In the genomic region with DNA sequence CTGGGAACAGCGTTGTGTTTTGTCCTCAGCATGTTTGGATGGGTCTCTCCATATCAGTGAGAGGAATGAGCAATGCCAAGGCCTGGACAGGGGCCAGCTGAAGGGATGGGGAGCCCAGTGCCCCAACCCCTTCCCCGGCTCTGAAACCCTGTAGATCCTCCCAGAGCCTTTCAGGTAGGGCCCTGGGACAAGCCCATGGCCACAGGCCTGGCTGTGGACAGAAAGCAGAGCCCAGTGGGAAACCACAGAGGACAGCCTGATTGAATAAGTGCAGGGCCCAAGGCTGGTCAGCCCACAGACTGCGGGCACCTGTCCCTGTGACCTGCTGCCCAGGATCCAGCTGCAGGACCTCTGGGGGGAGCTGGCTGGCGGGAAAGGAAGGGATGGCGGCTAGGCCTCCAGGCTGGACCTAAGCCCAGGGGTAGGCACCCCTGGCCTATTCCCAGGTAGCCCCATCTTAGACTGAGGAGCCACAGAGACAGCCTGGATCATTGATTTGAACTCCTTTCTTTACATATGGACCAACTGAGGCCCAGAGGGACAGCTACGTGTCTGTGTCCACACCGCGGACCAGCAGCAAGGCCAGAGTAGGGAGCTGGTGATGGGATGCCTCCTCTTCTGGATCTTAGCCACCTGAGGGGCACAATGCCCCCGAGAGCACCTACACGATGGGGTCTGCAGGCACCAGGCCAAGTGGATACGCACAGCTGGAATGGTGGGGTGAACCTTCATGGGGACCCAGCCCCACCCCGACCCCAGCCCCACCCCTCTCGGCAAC, we compare ENCODE assay signal across 8 cellular contexts. TPM values are rescaled to one million over a fixed set of nuclear protein-coding genes. Genes with fewer than 3 reads are reported as not detected.
DNase-seq lines count a peak whose midpoint lies in the region; ATAC-seq, FAIRE-seq and TF ChIP-seq lines count a peak whose summit lies in the region.

No MANE protein-coding gene starts in this region.

- peak overlapping the region; percentile 99 for H3K4me2 ChIP-seq in skeletal muscle satellite cell (ENCODE audit: low read length)

- H3K36me3 Mint-ChIP-seq in WTC11, result no peaks in the 10 kb centered on the region

- no peak for TF ChIP-seq CTCF in WTC11 (IDR thresholded peaks at IDR 0.05)

- peak overlapping the region; percentile 70 for H3K4me3 Mint-ChIP-seq in WTC11

- no peaks in the 10 kb centered on the region for H3K9me3 Mint-ChIP-seq in WTC11

- DNase-seq in GM12891 (ENCODE audit: insufficient read length, low spot score), result no peak
- DNase-seq in WTC11 (ENCODE audit: low spot score), result no peak
- DNase-seq in left cardiac atrium, result peak; percentile 40
- no peak for DNase-seq in NCI-H1436 treated with DMSO at 0.1 percent for 48 hours (lab: John Stamatoyannopoulos, UW)
- DNase-seq in activated CD4-positive, alpha-beta T cell treated with anti-CD3 and anti-CD28 coated beads, Interleukin-2, amount 50 U/mL, for 48 hours, result no peak

- intact Hi-C loops in left cardiac atrium (cut with DNase I), result no loop called here

- TF ChIP-seq POLR2A in GM12891 (IDR thresholded peaks at IDR 0.05; ENCODE audit: low read depth, low read length), result no peak

- H3K4me1 Mint-ChIP-seq in WTC11, result peaks cover 62% of the 10 kb centered on the region

- no peak for ATAC-seq in WTC11
- no peak for ATAC-seq in left cardiac atrium
- no peak for ATAC-seq in GM18861 (IDR thresholded peaks at IDR 0.05; ENCODE audit: unreplicated experiment)
- no peak for ATAC-seq in HG03135 (IDR thresholded peaks at IDR 0.05; ENCODE audit: unreplicated experiment)

- H3K4me1 ChIP-seq in skeletal muscle satellite cell (ENCODE audit: control insufficient read depth, insufficient read depth, low read length), result peaks cover 33% of the 10 kb centered on the region

- H3K27me3 Mint-ChIP-seq in WTC11 (ENCODE audit: low read depth), result peaks cover 32% of the 10 kb centered on the region

- peak overlapping the region; percentile 20; the same call in 1 of the 2 replicates for H3K27ac Mint-ChIP-seq in WTC11

- peak overlapping the region; percentile 89 for H3K4me3 ChIP-seq in skeletal muscle satellite cell (ENCODE audit: low read length)

- POLR2A ChIA-PET in WTC11 (lab: Charles Lee), result interaction anchor here (0.6 kb wide), 1 partner anchor 168 kb away, joined by 8 read pairs; no protein-coding TSS in a partner anchor

- no peaks in the 10 kb centered on the region for H3K9me3 ChIP-seq in skeletal muscle satellite cell (replicated peaks; ENCODE audit: low read length)

- peak overlapping the region; percentile 82 for H3K9ac ChIP-seq in skeletal muscle satellite cell (ENCODE audit: low read depth, low read length)

- peaks cover 29% of the 10 kb centered on the region for H3K27me3 ChIP-seq in skeletal muscle satellite cell (ENCODE audit: control insufficient read depth, insufficient read depth, low read length)

- CTCF ChIA-PET in WTC11 (lab: Charles Lee), result interaction anchor here (0.6 to 1.1 kb wide), 5 partner anchors 15 to 163 kb away, joined by 3 to 6 read pairs (median 3); a partner anchor contains a TSS

- FAIRE-seq in GM12891 (lab: Jason Lieb, UNC), result peak; percentile 61

- H3K36me3 ChIP-seq in skeletal muscle satellite cell (ENCODE audit: insufficient read depth, low read length), result no peaks in the 10 kb centered on the region

TF ChIP-seq in GM12891, 5 proteins besides CTCF, POLR2A, EP300 and RAD21:
- TF ChIP-seq SPI1 (IDR thresholded peaks at IDR 0.05; ENCODE audit: low read depth, low read length), result no peak
- no peak for TF ChIP-seq POLR2AphosphoS5 (IDR thresholded peaks at IDR 0.05; ENCODE audit: low read depth, low read length)
- TF ChIP-seq PAX5 (IDR thresholded peaks at IDR 0.05; ENCODE audit: insufficient read depth, low read length, severe bottlenecking), result no peak
- TF ChIP-seq POU2F2 (IDR thresholded peaks at IDR 0.05; ENCODE audit: low read depth, low read length), result no peak
- TF ChIP-seq TAF1 (IDR thresholded peaks at IDR 0.05; ENCODE audit: low read depth, low read length), result no peak

TF ChIP-seq in WTC11, 78 proteins besides CTCF, POLR2A, EP300 and RAD21 (continues in another document):
- TF ChIP-seq JUN (CRISPR knock-in tag; IDR thresholded peaks at IDR 0.05) (no peak), NR2C2 (CRISPR knock-in tag; IDR thresholded peaks at IDR 0.05) (no peak), TEAD4 (CRISPR knock-in tag; IDR thresholded peaks at IDR 0.05) (no peak), SOX15 (CRISPR knock-in tag; IDR thresholded peaks at IDR 0.05) (no peak), HMGA2 (CRISPR knock-in tag; IDR thresholded peaks at IDR 0.05) (no peak), NR3C1 (CRISPR knock-in tag; conservative IDR thresholded peaks at IDR 0.05; ENCODE audit: low read depth) (no peak)
- TF ChIP-seq, protein P1, sequence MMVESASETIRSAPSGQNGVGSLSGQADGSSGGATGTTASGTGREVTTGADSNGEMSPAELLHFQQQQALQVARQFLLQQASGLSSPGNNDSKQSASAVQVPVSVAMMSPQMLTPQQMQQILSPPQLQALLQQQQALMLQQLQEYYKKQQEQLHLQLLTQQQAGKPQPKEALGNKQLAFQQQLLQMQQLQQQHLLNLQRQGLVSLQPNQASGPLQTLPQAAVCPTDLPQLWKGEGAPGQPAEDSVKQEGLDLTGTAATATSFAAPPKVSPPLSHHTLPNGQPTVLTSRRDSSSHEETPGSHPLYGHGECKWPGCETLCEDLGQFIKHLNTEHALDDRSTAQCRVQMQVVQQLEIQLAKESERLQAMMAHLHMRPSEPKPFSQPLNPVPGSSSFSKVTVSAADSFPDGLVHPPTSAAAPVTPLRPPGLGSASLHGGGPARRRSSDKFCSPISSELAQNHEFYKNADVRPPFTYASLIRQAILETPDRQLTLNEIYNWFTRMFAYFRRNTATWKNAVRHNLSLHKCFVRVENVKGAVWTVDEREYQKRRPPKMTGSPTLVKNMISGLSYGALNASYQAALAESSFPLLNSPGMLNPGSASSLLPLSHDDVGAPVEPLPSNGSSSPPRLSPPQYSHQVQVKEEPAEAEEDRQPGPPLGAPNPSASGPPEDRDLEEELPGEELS (CRISPR knock-in tag; IDR thresholded peaks at IDR 0.05), result no peak
- TF ChIP-seq, protein P2, sequence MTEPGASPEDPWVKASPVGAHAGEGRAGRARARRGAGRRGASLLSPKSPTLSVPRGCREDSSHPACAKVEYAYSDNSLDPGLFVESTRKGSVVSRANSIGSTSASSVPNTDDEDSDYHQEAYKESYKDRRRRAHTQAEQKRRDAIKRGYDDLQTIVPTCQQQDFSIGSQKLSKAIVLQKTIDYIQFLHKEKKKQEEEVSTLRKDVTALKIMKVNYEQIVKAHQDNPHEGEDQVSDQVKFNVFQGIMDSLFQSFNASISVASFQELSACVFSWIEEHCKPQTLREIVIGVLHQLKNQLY (CRISPR knock-in tag; IDR thresholded peaks at IDR 0.05), result no peak
- TF ChIP-seq, protein P3, sequence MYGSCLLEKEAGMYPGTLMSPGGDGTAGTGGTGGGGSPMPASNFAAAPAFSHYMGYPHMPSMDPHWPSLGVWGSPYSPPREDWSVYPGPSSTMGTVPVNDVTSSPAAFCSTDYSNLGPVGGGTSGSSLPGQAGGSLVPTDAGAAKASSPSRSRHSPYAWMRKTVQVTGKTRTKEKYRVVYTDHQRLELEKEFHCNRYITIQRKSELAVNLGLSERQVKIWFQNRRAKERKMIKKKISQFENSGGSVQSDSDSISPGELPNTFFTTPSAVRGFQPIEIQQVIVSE (CRISPR knock-in tag; IDR thresholded peaks at IDR 0.05; ENCODE audit: borderline replicate concordance), result no peak
- TF ChIP-seq, protein P4, sequence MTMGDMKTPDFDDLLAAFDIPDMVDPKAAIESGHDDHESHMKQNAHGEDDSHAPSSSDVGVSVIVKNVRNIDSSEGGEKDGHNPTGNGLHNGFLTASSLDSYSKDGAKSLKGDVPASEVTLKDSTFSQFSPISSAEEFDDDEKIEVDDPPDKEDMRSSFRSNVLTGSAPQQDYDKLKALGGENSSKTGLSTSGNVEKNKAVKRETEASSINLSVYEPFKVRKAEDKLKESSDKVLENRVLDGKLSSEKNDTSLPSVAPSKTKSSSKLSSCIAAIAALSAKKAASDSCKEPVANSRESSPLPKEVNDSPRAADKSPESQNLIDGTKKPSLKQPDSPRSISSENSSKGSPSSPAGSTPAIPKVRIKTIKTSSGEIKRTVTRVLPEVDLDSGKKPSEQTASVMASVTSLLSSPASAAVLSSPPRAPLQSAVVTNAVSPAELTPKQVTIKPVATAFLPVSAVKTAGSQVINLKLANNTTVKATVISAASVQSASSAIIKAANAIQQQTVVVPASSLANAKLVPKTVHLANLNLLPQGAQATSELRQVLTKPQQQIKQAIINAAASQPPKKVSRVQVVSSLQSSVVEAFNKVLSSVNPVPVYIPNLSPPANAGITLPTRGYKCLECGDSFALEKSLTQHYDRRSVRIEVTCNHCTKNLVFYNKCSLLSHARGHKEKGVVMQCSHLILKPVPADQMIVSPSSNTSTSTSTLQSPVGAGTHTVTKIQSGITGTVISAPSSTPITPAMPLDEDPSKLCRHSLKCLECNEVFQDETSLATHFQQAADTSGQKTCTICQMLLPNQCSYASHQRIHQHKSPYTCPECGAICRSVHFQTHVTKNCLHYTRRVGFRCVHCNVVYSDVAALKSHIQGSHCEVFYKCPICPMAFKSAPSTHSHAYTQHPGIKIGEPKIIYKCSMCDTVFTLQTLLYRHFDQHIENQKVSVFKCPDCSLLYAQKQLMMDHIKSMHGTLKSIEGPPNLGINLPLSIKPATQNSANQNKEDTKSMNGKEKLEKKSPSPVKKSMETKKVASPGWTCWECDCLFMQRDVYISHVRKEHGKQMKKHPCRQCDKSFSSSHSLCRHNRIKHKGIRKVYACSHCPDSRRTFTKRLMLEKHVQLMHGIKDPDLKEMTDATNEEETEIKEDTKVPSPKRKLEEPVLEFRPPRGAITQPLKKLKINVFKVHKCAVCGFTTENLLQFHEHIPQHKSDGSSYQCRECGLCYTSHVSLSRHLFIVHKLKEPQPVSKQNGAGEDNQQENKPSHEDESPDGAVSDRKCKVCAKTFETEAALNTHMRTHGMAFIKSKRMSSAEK (CRISPR knock-in tag; IDR thresholded peaks at IDR 0.05; ENCODE audit: borderline replicate concordance), result no peak

RNA-seq across cellular contexts. Expression of a gene that starts 1.3 kb away (rescaled TPM):
- 7.6 TPM for polyA plus RNA-seq in GM12891 (2012; ENCODE audit: low read depth, missing spikeins)
- total RNA-seq in WTC11 (2021), result 5.2 to 7.1 TPM (median 6.8 TPM) in 3 replicates
- total RNA-seq in left cardiac atrium, result 1 to 10 TPM; 5.3 to 8.9 TPM
- 5.0 and 6.6 TPM in 2 replicates for total RNA-seq in skeletal muscle satellite cell (2012; rRNA removed)

RNA-seq across cellular contexts. Expression of a gene that starts 7.4 kb away (rescaled TPM):
- polyA plus RNA-seq in GM12891 (2012; ENCODE audit: low read depth, missing spikeins), result 58.0 TPM
- 9.1 to 9.9 TPM (median 9.5 TPM) in 3 replicates for total RNA-seq in WTC11 (2021)
- under 1 TPM; 0.18 to 0.34 TPM for total RNA-seq in left cardiac atrium
- total RNA-seq in skeletal muscle satellite cell (2012; rRNA removed), result not detected in 2 replicates

RNA-seq across cellular contexts. Expression of a gene that starts 48.8 kb away (rescaled TPM):
- 7.8 TPM for polyA plus RNA-seq in GM12891 (2012; ENCODE audit: low read depth, missing spikeins)
- total RNA-seq in WTC11 (2021), result 21.8 to 25.0 TPM (median 21.9 TPM) in 3 replicates
- 10 to 100 TPM; 14.2 to 14.5 TPM for total RNA-seq in left cardiac atrium
- 27.5 and 28.9 TPM in 2 replicates for total RNA-seq in skeletal muscle satellite cell (2012; rRNA removed)
